ENCODE assay signal across 8 cellular contexts in genomic region chr11:107598225-107599139, GRCh38. TPM values are rescaled to one million over a fixed set of nuclear protein-coding genes. Genes with fewer than 3 reads are reported as not detected.
DNase-seq lines count a peak whose midpoint lies in the region; ATAC-seq and TF ChIP-seq lines count a peak whose summit lies in the region.

No MANE protein-coding gene starts in this region.

- DNase-seq in MCF 10A (ENCODE audit: unreplicated experiment) = peak; percentile 46
- no peak for DNase-seq in breast epithelium (ENCODE audit: low spot score in 2 of 2)
- peak in 1 of 2 experiments; percentile 18 for DNase-seq in PC-9
- peak; percentile 50 for DNase-seq in iPS-NIHi11 (ENCODE audit: low spot score)
- DNase-seq in naive thymus-derived CD4-positive, alpha-beta T cell = no peak
- no peak for DNase-seq in NOMO-1 (lab: John Stamatoyannopoulos, UW; ENCODE audit: unreplicated experiment in 2 of 2)
- no peak for DNase-seq in retina

- no peaks in the 10 kb centered on the region for H3K4me1 Mint-ChIP-seq in MCF 10A (ENCODE audit: insufficient read depth, unreplicated experiment)
- H3K4me1 Mint-ChIP-seq in naive thymus-derived CD4-positive, alpha-beta T cell = no peaks in the 10 kb centered on the region

- H3K9me3 ChIP-seq in breast epithelium (no peaks in the 10 kb centered on the region), PC-9 (ENCODE audit: insufficient read depth, low read depth) (no peaks in the 10 kb centered on the region)
- no peaks in the 10 kb centered on the region for H3K9me3 ChIP-seq in naive thymus-derived CD4-positive, alpha-beta T cell (ENCODE audit: control insufficient read depth in 2 of 3, low read length in 3 of 3)

- CTCF ChIA-PET in MCF 10A (lab: Yijun Ruan, JAX) (interaction anchor here (0.6 to 2.5 kb wide), 5 partner anchors 22 to 298 kb away, joined by 3 to 14 read pairs (median 4); no protein-coding TSS in a partner anchor), PC-9 (lab: Charles Lee) (no interaction called here)
- CTCF ChIA-PET in naive thymus-derived CD4-positive, alpha-beta T cell (lab: Charles Lee) = no interaction called here

- H3K27me3 Mint-ChIP-seq in MCF 10A (ENCODE audit: insufficient read depth, unreplicated experiment) = peaks cover 95% of the 10 kb centered on the region
- H3K27me3 Mint-ChIP-seq in naive thymus-derived CD4-positive, alpha-beta T cell = peaks cover 41 to 63% (median 61%) of the 10 kb centered on the region in 5 donors

- H3K36me3 ChIP-seq in breast epithelium (no peaks in the 10 kb centered on the region), PC-9 (ENCODE audit: low read depth) (no peaks in the 10 kb centered on the region)
- H3K36me3 ChIP-seq in naive thymus-derived CD4-positive, alpha-beta T cell (ENCODE audit: control insufficient read depth in 2 of 3, insufficient read depth in 3 of 3, low read length in 3 of 3) = no peaks in the 10 kb centered on the region

- peak; percentile 62 for ATAC-seq in HG02610 (IDR thresholded peaks at IDR 0.05; ENCODE audit: unreplicated experiment)
- ATAC-seq in naive thymus-derived CD4-positive, alpha-beta T cell = no peak

- no peak overlapping the region for H3K4me2 ChIP-seq in PC-9

- intact Hi-C loops in MCF 10A (cut with micrococcal nuclease) (no loop called here), breast epithelium (cut with DNase I; ENCODE audit: low total_unique reads) (no loop called here), PC-9 (cut with micrococcal nuclease; ENCODE audit: unreplicated experiment) (no loop called here)
- intact Hi-C loops in naive thymus-derived CD4-positive, alpha-beta T cell (cut with micrococcal nuclease) = no loop called here

- no peaks in the 10 kb centered on the region for H4K20me1 ChIP-seq in PC-9 (ENCODE audit: insufficient read depth)

- POLR2A ChIA-PET in MCF 10A (lab: Yijun Ruan, JAX) (interaction anchor here (0.6 to 1.0 kb wide), 2 partner anchors 14 to 33 kb away, joined by 3 to 6 read pairs; no protein-coding TSS in a partner anchor), PC-9 (lab: Charles Lee; ENCODE audit: unreplicated experiment) (no interaction called here)
- POLR2A ChIA-PET in naive thymus-derived CD4-positive, alpha-beta T cell (lab: Charles Lee) = no interaction called here

- no peak for TF ChIP-seq POLR2A in breast epithelium (IDR thresholded peaks at IDR 0.05)

- no peaks in the 10 kb centered on the region for H3F3A ChIP-seq in PC-9 (ENCODE audit: insufficient read depth, low read depth)

- no peak overlapping the region for H3K4me3 Mint-ChIP-seq in MCF 10A (ENCODE audit: unreplicated experiment)
- no peak overlapping the region for H3K4me3 Mint-ChIP-seq in naive thymus-derived CD4-positive, alpha-beta T cell

- H3K27me3 ChIP-seq in breast epithelium (peaks cover 0 to 22% of the 10 kb centered on the region in 2 donors), PC-9 (ENCODE audit: insufficient read depth, low read depth) (no peaks in the 10 kb centered on the region)
- peaks cover 8 to 9% of the 10 kb centered on the region in 2 donors for H3K27me3 ChIP-seq in naive thymus-derived CD4-positive, alpha-beta T cell (ENCODE audit: control insufficient read depth in 2 of 2, insufficient read depth in 2 of 2, low read length in 2 of 2)

- BruUV-seq in MCF 10A (replicated peaks; lab: Mats Ljungman, UMichigan) = no TSS peak
- BruUV-seq in PC-9 (replicated peaks; lab: Mats Ljungman, UMichigan) = no TSS peak

- H3K9me2 ChIP-seq in PC-9 (ENCODE audit: insufficient read depth) = no peaks in the 10 kb centered on the region

- no peaks in the 10 kb centered on the region for H3K79me2 ChIP-seq in PC-9 (ENCODE audit: low read depth)

- H3K36me3 Mint-ChIP-seq in MCF 10A (ENCODE audit: insufficient read depth, unreplicated experiment) = no peaks in the 10 kb centered on the region
- H3K36me3 Mint-ChIP-seq in naive thymus-derived CD4-positive, alpha-beta T cell = peaks cover 0 to 1% (median 0%) of the 10 kb centered on the region in 5 donors

- H3K4me1 ChIP-seq in breast epithelium (no peaks in the 10 kb centered on the region), PC-9 (replicated peaks; ENCODE audit: insufficient read depth) (no peaks in the 10 kb centered on the region)
- H3K4me1 ChIP-seq in naive thymus-derived CD4-positive, alpha-beta T cell (ENCODE audit: control insufficient read depth in 2 of 2, insufficient read depth in 2 of 2, low read length in 2 of 2) = no peaks in the 10 kb centered on the region

- H3K27ac Mint-ChIP-seq in MCF 10A (ENCODE audit: low read depth, unreplicated experiment) = no peak overlapping the region
- H3K27ac Mint-ChIP-seq in naive thymus-derived CD4-positive, alpha-beta T cell = no peak overlapping the region

- H3K27ac ChIP-seq in breast epithelium (no peak overlapping the region), PC-9 (no peak overlapping the region)
- H3K27ac ChIP-seq in naive thymus-derived CD4-positive, alpha-beta T cell (ENCODE audit: low read depth, low read length) = no peak overlapping the region

- H3K9me3 Mint-ChIP-seq in MCF 10A (ENCODE audit: unreplicated experiment) = no peaks in the 10 kb centered on the region
- peaks cover 0 to 2% (median 0%) of the 10 kb centered on the region in 11 donors for H3K9me3 Mint-ChIP-seq in naive thymus-derived CD4-positive, alpha-beta T cell

- H3K4me3 ChIP-seq in breast epithelium (no peak overlapping the region), PC-9 (no peak overlapping the region)
- no peak overlapping the region for H3K4me3 ChIP-seq in naive thymus-derived CD4-positive, alpha-beta T cell (ENCODE audit: low read length)

- TF ChIP-seq CTCF in MCF 10A (IDR thresholded peaks at IDR 0.05; ENCODE audit: unreplicated experiment) (peak; percentile 30), breast epithelium (IDR thresholded peaks at IDR 0.05) (no peak), PC-9 (conservative IDR thresholded peaks at IDR 0.05) (peak; percentile 56)

- no peak overlapping the region for H2AFZ ChIP-seq in PC-9

RNA-seq across cellular contexts. Expression of gene ELMOD1, which starts 7.5 kb away (rescaled TPM):
- total RNA-seq in MCF 10A (2022) (not detected in 2 replicates), breast epithelium (not detected), PC-9 (2021) (not detected in 2 replicates)
- total RNA-seq in naive thymus-derived CD4-positive, alpha-beta T cell = not detected
- not detected for polyA plus RNA-seq in naive thymus-derived CD4-positive, alpha-beta T cell

RNA-seq across cellular contexts. Expression of gene ALKBH8, which starts 32.9 kb away (rescaled TPM):
- total RNA-seq in MCF 10A (2022) (5.1 and 7.3 TPM in 2 replicates), breast epithelium (10 to 100 TPM in 1 of 3 donors, 1 to 10 TPM in 2; 6.2 to 11.4 (median 8.2) TPM), PC-9 (2021) (4.2 and 4.4 TPM in 2 replicates)
- total RNA-seq in naive thymus-derived CD4-positive, alpha-beta T cell = 10 to 100 TPM in 4 of 5 experiments, 1 to 10 TPM in 1; 9.5 to 19.1 (median 12.6) TPM
- polyA plus RNA-seq in naive thymus-derived CD4-positive, alpha-beta T cell = 10 to 100 TPM in 1 of 2 donors, 1 to 10 TPM in 1; 9.4 to 11.6 TPM

Comparison
In these comparisons a context has a peak if more than half of its experiments do, and no peak if none do; other contexts are left out.
1. DNase-seq: peak in MCF 10A (single experiment) and iPS-NIHi11 (single experiment); none in breast epithelium (0 of 2), naive thymus-derived CD4-positive, alpha-beta T cell (0 of 9), NOMO-1 (0 of 2) and retina (single experiment).
2. CTCF ChIP-seq: peak in MCF 10A (single experiment) and PC-9 (single experiment); none in breast epithelium (0 of 3).